Comparison of ENCODE assay signal across 8 cellular contexts in genomic region chr18:12947355-12948054, GRCh38. TPM values are rescaled to one million over a fixed set of nuclear protein-coding genes. Genes with fewer than 3 reads are reported as not detected.
DNase-seq lines count a peak whose midpoint lies in the region; ATAC-seq and TF ChIP-seq lines count a peak whose summit lies in the region.

A gene with protein sequence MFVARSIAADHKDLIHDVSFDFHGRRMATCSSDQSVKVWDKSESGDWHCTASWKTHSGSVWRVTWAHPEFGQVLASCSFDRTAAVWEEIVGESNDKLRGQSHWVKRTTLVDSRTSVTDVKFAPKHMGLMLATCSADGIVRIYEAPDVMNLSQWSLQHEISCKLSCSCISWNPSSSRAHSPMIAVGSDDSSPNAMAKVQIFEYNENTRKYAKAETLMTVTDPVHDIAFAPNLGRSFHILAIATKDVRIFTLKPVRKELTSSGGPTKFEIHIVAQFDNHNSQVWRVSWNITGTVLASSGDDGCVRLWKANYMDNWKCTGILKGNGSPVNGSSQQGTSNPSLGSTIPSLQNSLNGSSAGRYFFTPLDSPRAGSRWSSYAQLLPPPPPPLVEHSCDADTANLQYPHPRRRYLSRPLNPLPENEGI (plus strand): TSS chr18:12948011. CDS start chr18:12948122, 111 bp downstream.

- no peaks in the 10 kb centered on the region for H3K9me3 ChIP-seq in OCI-LY1 (ENCODE audit: low read length)

- H3K27me3 Mint-ChIP-seq in mesothelial cell of epicardium (ENCODE audit: low read depth): no peaks in the 10 kb centered on the region

- no peaks in the 10 kb centered on the region for H3K9me2 ChIP-seq in OCI-LY1 (ENCODE audit: low read depth, low read length)

- peak; percentile 76 for ATAC-seq in GM21515 (IDR thresholded peaks at IDR 0.05; ENCODE audit: unreplicated experiment)

- H3K9ac ChIP-seq in OCI-LY1 (ENCODE audit: low read length): peak within 1 kb of the TSS; percentile 70

- no peaks in the 10 kb centered on the region for H3F3A ChIP-seq in OCI-LY1 (ENCODE audit: insufficient read depth, low read length)

- peaks cover 28% of the 10 kb centered on the region for H3K4me1 Mint-ChIP-seq in mesothelial cell of epicardium

- H4K20me1 ChIP-seq in OCI-LY1 (ENCODE audit: insufficient read depth, low read length): no peaks in the 10 kb centered on the region

- no peaks in the 10 kb centered on the region for H3K27me3 ChIP-seq in OCI-LY1 (ENCODE audit: insufficient read depth, low read length)

- H3K4me1 ChIP-seq in OCI-LY1 (ENCODE audit: insufficient read depth, low read length, severe bottlenecking): peaks cover 31% of the 10 kb centered on the region

- in situ Hi-C loops in Caki2 (cut with HindIII; ENCODE audit: low pct_unique_long_range_greater_than_20kb, low sequenced_read_pairs): no loop called here
- in situ Hi-C loops in endometrial microvascular endothelial cells (cut with HindIII; ENCODE audit: inconsistent ontology term, low pct_unique_long_range_greater_than_20kb, low sequenced_read_pairs): no loop called here

- peaks cover 35% of the 10 kb centered on the region for H3K36me3 ChIP-seq in OCI-LY1 (ENCODE audit: insufficient read depth, low read length)

- TF ChIP-seq CTCF in OCI-LY1 (IDR thresholded peaks at IDR 0.05; ENCODE audit: low read length): no peak
- TF ChIP-seq CTCF in mesothelial cell of epicardium (IDR thresholded peaks at IDR 0.05; ENCODE audit: unreplicated experiment): no peak

- H3K4me3 Mint-ChIP-seq in mesothelial cell of epicardium: peak within 1 kb of the TSS; percentile 85

- peaks cover 30% of the 10 kb centered on the region for H3K79me2 ChIP-seq in OCI-LY1 (ENCODE audit: insufficient read depth, low read length)

- peak within 1 kb of the TSS; percentile 82 for H3K27ac ChIP-seq in OCI-LY1 (ENCODE audit: low read depth, low read length, poor library complexity, severe bottlenecking)

- H3K36me3 Mint-ChIP-seq in mesothelial cell of epicardium: peaks cover 1% of the 10 kb centered on the region

- DNase-seq in Caki2 (ENCODE audit: low read depth) (peak; percentile 78), HuH-7 (ENCODE audit: low spot score) (peak; percentile 98), mesothelial cell of epicardium (ENCODE audit: low spot score in 2 of 2, unreplicated experiment in 2 of 2) (peak; percentile 99 to 100)
- DNase-seq in activated CD8-positive, alpha-beta memory T cell treated with anti-CD3 and anti-CD28 coated beads, Interleukin-2, amount 50 U/mL, for 4 hours: peak; percentile 99
- peak; percentile 96 to 99 for DNase-seq in stimulated activated CD8-positive, alpha-beta memory T cell treated with anti-CD3 and anti-CD28 coated beads, Interleukin-15, amount 100 ng/mL, for 4 hours (ENCODE audit: low read depth in 2 of 2)

- no peaks in the 10 kb centered on the region for H3K9me3 Mint-ChIP-seq in mesothelial cell of epicardium

- peak within 1 kb of the TSS; percentile 74 for H3K4me2 ChIP-seq in OCI-LY1 (ENCODE audit: low read length)

- H3K27ac Mint-ChIP-seq in mesothelial cell of epicardium: peak within 1 kb of the TSS; percentile 99

- peak within 1 kb of the TSS; percentile 68 for H3K4me3 ChIP-seq in OCI-LY1 (ENCODE audit: low read depth, low read length, poor library complexity, severe bottlenecking)

- 0 out of 2 replicates have a peak within 1 kb of the TSS, but pooled peaks have one; percentile 5 for H2AFZ ChIP-seq in OCI-LY1 (ENCODE audit: low read length)

RNA-seq across cellular contexts. Expression of the gene that starts here (rescaled TPM):
- total RNA-seq in Caki2 (2014; rRNA removed; shearing (Covaris generic); ENCODE audit: low replicate concordance): 36.8 and 49.3 TPM in 2 replicates
- 45.5 TPM for total RNA-seq in endometrial microvascular endothelial cells (ENCODE audit: inconsistent ontology term)
- 50.5 to 51.5 TPM (median 50.7 TPM) in 3 replicates for total RNA-seq in mesothelial cell of epicardium

Comparison
In these comparisons a context has a peak if more than half of its experiments do, and no peak if none do; other contexts are left out.
1. Peak in every context shown above with its lines: DNase-seq, ATAC-seq, H3K4me3 ChIP-seq and H3K27ac ChIP-seq.